Comparison of ENCODE assay signal across 9 cellular contexts in genomic region chr22:17477401-17477833, GRCh38.
DNase-seq lines count a peak whose midpoint lies in the region; ATAC-seq and TF ChIP-seq lines count a peak whose summit lies in the region.
"Had no signal": no experiment of that assay in that cellular context is flagged by ENCODE, and none has a peak within 500 bp of the region (broad histone marks: within the 10 kb centered on the region; RNA-seq: fewer than 3 reads in every experiment).

No MANE protein-coding gene starts in this region.

- H3K4me2 ChIP-seq in GM23338 (no peak overlapping the region), PC-3 (ENCODE audit: low read length) (no peak overlapping the region)

- H3K27me3 Mint-ChIP-seq in GM23338 (ENCODE audit: insufficient read depth, low read depth, poor library complexity), result peaks cover 9% of the 10 kb centered on the region
- no peaks in the 10 kb centered on the region for H3K27me3 Mint-ChIP-seq in mesothelial cell of epicardium (ENCODE audit: low read depth)

- H4K20me1 ChIP-seq in GM23338 (replicated peaks; ENCODE audit: insufficient read depth) (peaks cover 34% of the 10 kb centered on the region), PC-3 (ENCODE audit: low read length) (no peaks in the 10 kb centered on the region)

- no peaks in the 10 kb centered on the region; the same call in 1 of the 2 replicates for H3F3A ChIP-seq in GM23338 (replicated peaks; ENCODE audit: low read depth)
- H3F3A ChIP-seq in PC-3 (ENCODE audit: low read length, unreplicated experiment), result no peaks in the 10 kb centered on the region

- BruUV-seq in PC-3 (replicated peaks; lab: Mats Ljungman, UMichigan), result no TSS peak

- ATAC-seq in GM23338, result peak; percentile 13; the same call in 1 of the 3 replicates
- no peak for ATAC-seq in PC-3

- H3K9me2 ChIP-seq in GM23338 (ENCODE audit: insufficient read depth) (no peaks in the 10 kb centered on the region), PC-3 (replicated peaks; ENCODE audit: low read length) (no peaks in the 10 kb centered on the region)

- H3K27ac ChIP-seq in GM23338 (ENCODE audit: low read depth) (peak overlapping the region; percentile 79), dorsolateral prefrontal cortex (peak overlapping the region in 6 of 59 donors; percentile 0 to 45 (median 25)), PC-3 (ENCODE audit: low read length) (no peak overlapping the region)

- H3K4me1 ChIP-seq in GM23338 (ENCODE audit: insufficient read depth) (peaks cover 49% of the 10 kb centered on the region), PC-3 (ENCODE audit: insufficient read depth, low read length) (no peaks in the 10 kb centered on the region)

- H2AFZ ChIP-seq in GM23338, result no peak overlapping the region
- H2AFZ ChIP-seq in PC-3 (ENCODE audit: low read length), result no peak overlapping the region

- H3K36me3 ChIP-seq in GM23338 (ENCODE audit: insufficient read depth) (peaks cover 12% of the 10 kb centered on the region; the same call in 1 of the 2 replicates), PC-3 (ENCODE audit: low read depth, low read length) (no peaks in the 10 kb centered on the region)

- H3K79me2 ChIP-seq in GM23338 (replicated peaks; ENCODE audit: insufficient read depth) (peaks cover 91% of the 10 kb centered on the region), PC-3 (ENCODE audit: low read length) (no peaks in the 10 kb centered on the region)

- POLR2A ChIA-PET in PC-3 (lab: Charles Lee; ENCODE audit: unreplicated experiment), result no interaction called here
- POLR2A ChIA-PET in GM10248 (lab: Yijun Ruan, JAX), result no interaction called here

- H3K9ac ChIP-seq in PC-3 (ENCODE audit: low read length), result no peak overlapping the region

- H3K4me1 Mint-ChIP-seq in GM23338 (peaks cover 51% of the 10 kb centered on the region), mesothelial cell of epicardium (peaks cover 15% of the 10 kb centered on the region)

- intact Hi-C loops in dorsolateral prefrontal cortex (cut with DNase I) (no loop called here), PC-3 (cut with micrococcal nuclease) (no loop called here)

- H3K27me3 ChIP-seq in GM23338 (ENCODE audit: insufficient read depth), result no peaks in the 10 kb centered on the region
- peaks cover 0 to 11% (median 0%) of the 10 kb centered on the region in 45 donors for H3K27me3 ChIP-seq in dorsolateral prefrontal cortex
- H3K27me3 ChIP-seq in PC-3 (ENCODE audit: low read length), result peaks cover 79% of the 10 kb centered on the region

- H3K9me3 ChIP-seq in PC-3 (ENCODE audit: low read length), result no peaks in the 10 kb centered on the region

- DNase-seq in GM23338 (ENCODE audit: low spot score) (peak; percentile 61), NCI-H226 (peak; percentile 40), dorsolateral prefrontal cortex (peak in 1 of 10 donors; percentile 36), mesothelial cell of epicardium (ENCODE audit: low spot score in 2 of 2, unreplicated experiment in 2 of 2) (no peak), PC-3 (no peak), GM10248 (ENCODE audit: extremely low spot score) (no peak), NCI-H187 (lab: John Stamatoyannopoulos, UW) (no peak)
- no peak for DNase-seq in effector CD8-positive, alpha-beta T cell (lab: John Stamatoyannopoulos, UW)
- DNase-seq: activated CD4-positive, alpha-beta T cell treated with anti-CD3 and anti-CD28 coated beads, Interleukin-2, amount 50 U/mL, for 1 hour had no signal

- H3K27ac Mint-ChIP-seq in GM23338, result peak overlapping the region; percentile 68
- peak overlapping the region; percentile 3 for H3K27ac Mint-ChIP-seq in mesothelial cell of epicardium

- TF ChIP-seq CTCF in GM23338 (conservative IDR thresholded peaks at IDR 0.05; ENCODE audit: low read depth in 2 of 2) (no peak), dorsolateral prefrontal cortex (IDR thresholded peaks at IDR 0.05 in 54 of 56, conservative IDR thresholded peaks at IDR 0.05 in 2 of 56; ENCODE audit: low read depth in 1 of 56, partially characterized antibody in 56 of 56) (no peak), mesothelial cell of epicardium (IDR thresholded peaks at IDR 0.05; ENCODE audit: unreplicated experiment) (no peak), PC-3 (conservative IDR thresholded peaks at IDR 0.05; ENCODE audit: low read depth, low read length) (no peak), GM10248 (IDR thresholded peaks at IDR 0.05; ENCODE audit: control extremely low read depth, extremely low read depth, low read depth, missing control alignments) (no peak)

- H3K4me3 ChIP-seq in GM23338 (no peak overlapping the region), dorsolateral prefrontal cortex (peak overlapping the region in 36 of 59 donors; percentile 0 to 54 (median 23)), PC-3 (ENCODE audit: low read length) (no peak overlapping the region)

- H3K36me3 Mint-ChIP-seq in GM23338 (ENCODE audit: low read depth) (peaks cover 43% of the 10 kb centered on the region), mesothelial cell of epicardium (peaks cover 3% of the 10 kb centered on the region)

- no peak overlapping the region; the same call in 2 of the 3 replicates for H3K4me3 Mint-ChIP-seq in GM23338
- peak overlapping the region; percentile 55 for H3K4me3 Mint-ChIP-seq in mesothelial cell of epicardium

- no peaks in the 10 kb centered on the region for H3K9me3 Mint-ChIP-seq in GM23338
- no peaks in the 10 kb centered on the region for H3K9me3 Mint-ChIP-seq in mesothelial cell of epicardium

- CTCF ChIA-PET in PC-3 (lab: Charles Lee) (no interaction called here), GM10248 (lab: Yijun Ruan, JAX) (interaction anchor here (1.6 to 1.7 kb wide), 2 partner anchors 14 to 25 kb away, joined by 5 to 6 read pairs; no protein-coding TSS in a partner anchor)

TF ChIP-seq in GM23338, 12 proteins besides CTCF, POLR2A, EP300 and RAD21 (continues in another document):
- TF ChIP-seq CREB1 (CRISPR knock-in tag; IDR thresholded peaks at IDR 0.05; ENCODE audit: low read depth) (no peak), ZNF114 (CRISPR knock-in tag; IDR thresholded peaks at IDR 0.05) (no peak), REST (IDR thresholded peaks at IDR 0.05; ENCODE audit: unreplicated experiment) (no peak), EZH2phosphoT487 (IDR thresholded peaks at IDR 0.05; ENCODE audit: unreplicated experiment) (no peak)

Comparison
In these comparisons a context has a peak if more than half of its experiments do, and no peak if none do; other contexts are left out.
1. DNase-seq: peak in GM23338 (single experiment) and NCI-H226 (single experiment); none in mesothelial cell of epicardium (0 of 2), PC-3 (single experiment), effector CD8-positive, alpha-beta T cell (single experiment), GM10248 (single experiment) and NCI-H187 (0 of 2).
2. H3K4me3 ChIP-seq: peak in dorsolateral prefrontal cortex (36 of 59); none in GM23338 (single experiment) and PC-3 (single experiment).